Comparison of ENCODE assay signal across 15 cellular contexts in the genomic region with DNA sequence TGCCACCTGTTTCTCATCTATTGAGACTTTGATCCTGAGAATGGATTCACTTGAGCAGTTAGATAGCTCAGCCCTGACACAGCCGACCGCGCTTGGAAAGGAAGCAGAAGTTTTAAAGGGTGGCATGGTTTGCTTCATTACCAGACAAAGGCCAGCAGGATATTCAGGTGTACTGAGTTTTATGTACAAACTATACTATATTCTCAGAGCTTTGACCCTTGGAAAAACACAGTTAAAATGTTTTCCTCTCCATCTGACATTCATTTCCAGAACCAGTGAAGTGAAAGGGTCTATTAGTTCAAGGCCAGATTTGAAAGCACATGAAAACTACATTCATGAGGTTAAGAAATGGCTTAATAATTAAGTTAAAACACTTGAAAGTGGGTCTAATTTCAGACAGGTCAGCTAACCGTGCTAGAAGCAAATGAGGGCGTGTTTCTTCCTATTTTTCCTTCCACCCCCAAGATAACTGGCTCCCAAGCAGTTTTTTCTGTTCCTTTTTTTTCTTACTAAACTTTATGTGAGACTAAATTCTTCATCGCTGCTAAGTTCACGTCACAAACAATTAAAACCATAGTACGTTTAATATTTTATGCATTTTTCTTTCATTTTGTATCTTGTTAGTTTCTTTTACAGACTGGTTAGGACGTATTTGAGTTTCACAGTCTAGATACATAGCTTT.
DNase-seq lines count a peak whose midpoint lies in the region; ATAC-seq and FAIRE-seq lines count a peak whose summit lies in the region.
"Had no signal": no experiment of that assay in that cellular context is flagged by ENCODE, and none has a peak within 500 bp of the region (broad histone marks: within the 10 kb centered on the region; RNA-seq: fewer than 3 reads in every experiment).

No MANE protein-coding gene starts in this region.

- intact Hi-C loops in posterior cingulate gyrus (cut with DNase I) (no loop called here), head of caudate nucleus (cut with DNase I) (no loop called here)

- FAIRE-seq in RCC 7860 (lab: Jason Lieb, UNC): no peak

- peak; percentile 36 for ATAC-seq in GM18508 (IDR thresholded peaks at IDR 0.05; ENCODE audit: insufficient read depth, unreplicated experiment)
- ATAC-seq in GM21423 (IDR thresholded peaks at IDR 0.05; ENCODE audit: unreplicated experiment): peak; percentile 57
- peak; percentile 66 for ATAC-seq in HG03196 (IDR thresholded peaks at IDR 0.05; ENCODE audit: unreplicated experiment)
- no peak for ATAC-seq in HG03025 (IDR thresholded peaks at IDR 0.05; ENCODE audit: low FRiP score, unreplicated experiment)
- ATAC-seq: heart left ventricle; stimulated activated effector memory CD8-positive, alpha-beta T cell treated with anti-CD3 and anti-CD28 coated beads, Interleukin-12 subunit alpha, Interleukin-12 subunit beta, amount 100 ng/mL, for 72 hours; T-helper 17 cell had no signal

- DNase-seq in kidney tubule cell (ENCODE audit: low spot score): peak; percentile 77
- DNase-seq in posterior cingulate gyrus: no peak
- DNase-seq in RCC 7860 (ENCODE audit: low spot score): no peak
- no peak for DNase-seq in head of caudate nucleus
- DNase-seq: activated CD4-positive, alpha-beta T cell treated with anti-CD3 and anti-CD28 coated beads, Interleukin-2, amount 50 U/mL, for 4 hours; activated naive CD4-positive, alpha-beta T cell treated with Interleukin-2 at 50 U/mL for 16 hours; C1 segment of cervical spinal cord; heart left ventricle; KG1; T-helper 17 cell had no signal
